Comparison of ENCODE assay signal across 14 cellular contexts in the genomic region with DNA sequence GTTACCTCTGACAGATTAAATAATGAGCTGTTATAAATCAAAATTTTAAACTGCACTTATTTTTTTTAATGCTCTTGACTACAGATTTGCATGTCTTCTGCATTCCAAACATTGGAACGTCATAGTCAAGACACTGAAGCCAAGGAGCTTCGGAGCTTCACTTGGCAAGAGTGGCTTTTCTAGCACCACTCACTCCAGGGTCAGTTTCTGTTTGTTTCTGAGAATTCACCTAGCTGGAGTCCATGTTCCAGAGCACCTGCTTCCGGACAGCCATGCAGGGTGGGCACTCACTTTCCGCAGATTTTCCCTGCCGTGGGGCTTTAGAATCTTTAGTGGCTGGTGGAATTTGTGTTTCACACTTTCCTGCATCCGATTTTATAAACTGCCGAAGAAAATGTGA.
"Had no signal": no experiment of that assay in that cellular context is flagged by ENCODE, and none has a peak within 500 bp of the region (broad histone marks: within the 10 kb centered on the region; RNA-seq: fewer than 3 reads in every experiment).

No MANE protein-coding gene starts in this region.

- H3K4me3 ChIP-seq: esophagus squamous epithelium, hepatocyte, tibial nerve had no signal

- DNase-seq: cerebellar nuclear complex; effector memory CD8-positive, alpha-beta T cell; esophagus squamous epithelium; foreskin keratinocyte; head of caudate nucleus; naive thymus-derived CD4-positive, alpha-beta T cell; nephron progenitor cell; small intestine; stimulated activated CD4-positive, alpha-beta T cell treated with anti-CD3 and anti-CD28 coated beads, Interleukin-12 subunit alpha, Interleukin-12 subunit beta, amount 100 ng/mL, for 4 hours; stimulated activated naive CD4-positive, alpha-beta T cell treated with Interleukin-2 at 50 U/mL for 16 hours had no signal

- H3K36me3 ChIP-seq: esophagus squamous epithelium, neutrophil, tibial nerve had no signal

- H3K9me3 ChIP-seq: esophagus squamous epithelium, neutrophil, tibial nerve had no signal

- H3K27ac ChIP-seq: epithelial cell of prostate, esophagus squamous epithelium, foreskin keratinocyte, hepatocyte, neutrophil, tibial nerve had no signal

- H3K4me1 ChIP-seq: esophagus squamous epithelium, foreskin keratinocyte, tibial nerve had no signal

- H3K27me3 ChIP-seq: esophagus squamous epithelium, foreskin keratinocyte, hepatocyte, neutrophil, tibial nerve had no signal
